ENCODE assay signal across 8 cellular contexts in genomic region chr12:122835693-122836026, GRCh38. TPM values are rescaled to one million over a fixed set of nuclear protein-coding genes. Genes with fewer than 3 reads are reported as not detected.
A peak's percentile ranks its signal among the peaks of the same experiment; 100 is the strongest.
DNase-seq lines count a peak whose midpoint lies in the region; ATAC-seq and TF ChIP-seq lines count a peak whose summit lies in the region.

No MANE protein-coding gene starts in this region.

- H3K9me3 Mint-ChIP-seq in Calu3 (ENCODE audit: low read depth, unreplicated experiment) (no peaks in the 10 kb centered on the region), neural progenitor cell (no peaks in the 10 kb centered on the region)

- peak overlapping the region; percentile 75 for H3K9ac ChIP-seq in HCT116 (ENCODE audit: low read length)
- H3K9ac ChIP-seq in neural progenitor cell = no peak overlapping the region

- H3K27ac ChIP-seq in HCT116 (ENCODE audit: low read depth, low read length) = peak overlapping the region; percentile 58; the same call in 1 of the 2 replicates
- peak overlapping the region; percentile 84 for H3K27ac ChIP-seq in VCaP
- no peak overlapping the region for H3K27ac ChIP-seq in neural progenitor cell

- H3K27me3 ChIP-seq in HCT116 (ENCODE audit: insufficient read depth, low read length) = no peaks in the 10 kb centered on the region
- peaks cover 55% of the 10 kb centered on the region for H3K27me3 ChIP-seq in neural progenitor cell

- H3K27ac Mint-ChIP-seq in Calu3 (ENCODE audit: unreplicated experiment) = peak overlapping the region; percentile 74
- no peak overlapping the region for H3K27ac Mint-ChIP-seq in neural progenitor cell

- TF ChIP-seq RAD21 in HCT116 (IDR thresholded peaks at IDR 0.05; ENCODE audit: low read depth) = no peak

- H3K4me3 Mint-ChIP-seq in Calu3 (ENCODE audit: low read depth, unreplicated experiment) (peak overlapping the region; percentile 85), neural progenitor cell (no peak overlapping the region)

- TF ChIP-seq CTCF in Calu3 (IDR thresholded peaks at IDR 0.05; ENCODE audit: unreplicated experiment) = no peak
- no peak for TF ChIP-seq CTCF in HCT116 (IDR thresholded peaks at IDR 0.05 in 2 of 3, conservative IDR thresholded peaks at IDR 0.05 in 1 of 3; ENCODE audit: borderline replicate concordance in 1 of 3, insufficient read depth in 1 of 3, low read depth in 2 of 3, low read length in 2 of 3)
- TF ChIP-seq CTCF in VCaP (conservative IDR thresholded peaks at IDR 0.05) = no peak
- TF ChIP-seq CTCF in fibroblast of mammary gland (conservative IDR thresholded peaks at IDR 0.05; ENCODE audit: control insufficient read depth, insufficient read depth, low read depth, low read length) = no peak
- no peak for TF ChIP-seq CTCF in neural progenitor cell (IDR thresholded peaks at IDR 0.05)

- POLR2A ChIA-PET in HCT116 (lab: Charles Lee) = no interaction called here

- H3K9me3 ChIP-seq in HCT116 (ENCODE audit: control insufficient read depth in 1 of 2, insufficient read depth in 1 of 2, low read depth in 1 of 2, low read length in 2 of 2) = no peaks in the 10 kb centered on the region
- H3K9me3 ChIP-seq in neural progenitor cell (ENCODE audit: low read depth) = no peaks in the 10 kb centered on the region

- TF ChIP-seq POLR2A in HCT116 (IDR thresholded peaks at IDR 0.05; ENCODE audit: borderline replicate concordance, extremely low read depth, insufficient read depth, insufficient read length) = no peak

- H2AFZ ChIP-seq in HCT116 (ENCODE audit: low read depth, low read length, poor library complexity, severe bottlenecking) = no peak overlapping the region
- peak overlapping the region; percentile 21 for H2AFZ ChIP-seq in neural progenitor cell (replicated peaks)

- peak overlapping the region; percentile 83 for H3K4me2 ChIP-seq in HCT116 (ENCODE audit: low read length)
- peak overlapping the region; percentile 96 for H3K4me2 ChIP-seq in neural progenitor cell

- H3F3A ChIP-seq in neural progenitor cell (ENCODE audit: low read depth) = peaks cover 29% of the 10 kb centered on the region

- RAD21 ChIA-PET in HCT116 (lab: Charles Lee; ENCODE audit: low non-redundant PET in 1 of 2, low total read pairs in 2 of 2, uncharacterized antibody in 2 of 2, unreplicated experiment in 2 of 2) = no interaction called here

- H3K4me1 ChIP-seq in HCT116 (ENCODE audit: control insufficient read depth in 1 of 2, insufficient read depth in 2 of 2, low read length in 2 of 2) (peaks cover 30 to 57% of the 10 kb centered on the region in 2 experiments), neural progenitor cell (peaks cover 14% of the 10 kb centered on the region)

- DNase-seq in Calu3 (peak; percentile 53), HCT116 (ENCODE audit: low read depth, low spot score) (no peak), fibroblast of mammary gland (ENCODE audit: low read depth) (no peak), neural progenitor cell (ENCODE audit: low spot score) (no peak), DMS79 (lab: John Stamatoyannopoulos, UW) (no peak), SHP77 treated with DMSO at 0.1 percent for 48 hours (lab: John Stamatoyannopoulos, UW) (no peak), COLO829 (ENCODE audit: low spot score) (no peak)

- H3K4me3 ChIP-seq in HCT116 (replicated peaks in 1 of 2; ENCODE audit: low read depth in 1 of 2, low read length in 2 of 2) (peak overlapping the region; percentile 71 to 76), fibroblast of mammary gland (ENCODE audit: control insufficient read depth, low read depth, low read length) (peak overlapping the region; percentile 72), neural progenitor cell (peak overlapping the region; percentile 90)

- no peaks in the 10 kb centered on the region for H3K9me2 ChIP-seq in HCT116 (ENCODE audit: insufficient read depth)

- BruUV-seq in Calu3 (replicated peaks; lab: Mats Ljungman, UMichigan) = no TSS peak
- no TSS peak for BruUV-seq in HCT116 (replicated peaks; lab: Mats Ljungman, UMichigan)

- peaks cover 69% of the 10 kb centered on the region for H3K36me3 Mint-ChIP-seq in Calu3 (ENCODE audit: insufficient read depth, unreplicated experiment)
- H3K36me3 Mint-ChIP-seq in neural progenitor cell = peaks cover 7% of the 10 kb centered on the region

- H3K79me2 ChIP-seq in HCT116 (ENCODE audit: insufficient read depth, low read length) (peaks cover 48% of the 10 kb centered on the region), neural progenitor cell (ENCODE audit: low read depth) (no peaks in the 10 kb centered on the region)

- H3K4me1 Mint-ChIP-seq in Calu3 (ENCODE audit: low read depth, unreplicated experiment) (peaks cover 56% of the 10 kb centered on the region), neural progenitor cell (peaks cover 38% of the 10 kb centered on the region)

- H3K27me3 Mint-ChIP-seq in Calu3 (ENCODE audit: unreplicated experiment) (no peaks in the 10 kb centered on the region), neural progenitor cell (ENCODE audit: insufficient read depth, low read depth) (peaks cover 8% of the 10 kb centered on the region)

- CTCF ChIA-PET in Calu3 (lab: Charles Lee) (interaction anchor here (0.5 to 1.1 kb wide), 6 partner anchors 27 to 64 kb away, joined by 3 to 9 read pairs (median 4); no protein-coding TSS in a partner anchor), HCT116 (lab: Charles Lee) (no interaction called here)

- ATAC-seq in HCT116 = peak; percentile 49

- intact Hi-C loops in Calu3 (cut with micrococcal nuclease; ENCODE audit: unreplicated experiment) = loop anchor here (2.0 kb wide), 1 partner anchor 13 kb away; no protein-coding TSS in a partner anchor
- intact Hi-C loops in HCT116 (cut with micrococcal nuclease) = no loop called here

- H3K36me3 ChIP-seq in HCT116 (ENCODE audit: control insufficient read depth in 1 of 2, insufficient read depth in 2 of 2, low read length in 2 of 2) (peaks cover 0 to 5% of the 10 kb centered on the region in 2 experiments; a peak in 1 of 4 replicates), neural progenitor cell (no peaks in the 10 kb centered on the region)

- no peaks in the 10 kb centered on the region for H4K20me1 ChIP-seq in HCT116 (ENCODE audit: insufficient read depth)
- peaks cover 25% of the 10 kb centered on the region for H4K20me1 ChIP-seq in neural progenitor cell (ENCODE audit: low read depth)

TF ChIP-seq in HCT116, 20 proteins besides CTCF, POLR2A, EP300 and RAD21:
- TF ChIP-seq ZFX (IDR thresholded peaks at IDR 0.05) (peak; percentile 68; the same call in 1 of the 2 replicates), EZH2phosphoT487 (IDR thresholded peaks at IDR 0.05; ENCODE audit: borderline replicate concordance) (no peak)

RNA-seq across cellular contexts. Expression of gene HIP1R, which starts 0.4 kb away (rescaled TPM):
- total RNA-seq in Calu3 (2022) (234 and 246 TPM in 2 replicates), HCT116 (2021; ENCODE audit: unreplicated experiment) (57.8 TPM), neural progenitor cell (ENCODE audit: low replicate concordance) (19.3 and 25.6 TPM in 2 replicates)
- polyA plus RNA-seq in HCT116 (2012) = 36.7 and 38.8 TPM in 2 replicates
